10 cellular contexts compared by ENCODE assay signal in genomic region chr7:37440738-37441404, GRCh38. TPM values are rescaled to one million over a fixed set of nuclear protein-coding genes. Genes with fewer than 3 reads are reported as not detected.
DNase-seq lines count a peak whose midpoint lies in the region; ATAC-seq and TF ChIP-seq lines count a peak whose summit lies in the region.
"Had no signal": no experiment of that assay in that cellular context is flagged by ENCODE, and none has a peak within 500 bp of the region (broad histone marks: within the 10 kb centered on the region; RNA-seq: fewer than 3 reads in every experiment).

No MANE protein-coding gene starts in this region.

- no peaks in the 10 kb centered on the region for H3K27me3 Mint-ChIP-seq in naive thymus-derived CD8-positive, alpha-beta T cell
- peaks cover 17% of the 10 kb centered on the region for H3K27me3 Mint-ChIP-seq in osteocyte (ENCODE audit: unreplicated experiment)
- H3K27me3 Mint-ChIP-seq in Caco-2 (ENCODE audit: insufficient read depth, unreplicated experiment): peaks cover 12% of the 10 kb centered on the region

- peak; percentile 89 to 91 for ATAC-seq in naive thymus-derived CD8-positive, alpha-beta T cell
- ATAC-seq in GM18502 (IDR thresholded peaks at IDR 0.05; ENCODE audit: poor library complexity, unreplicated experiment): no peak
- ATAC-seq: Panc1 had no signal

- no peaks in the 10 kb centered on the region for H3K27me3 ChIP-seq in tibial nerve
- H3K27me3 ChIP-seq in Caco-2 (replicated peaks; ENCODE audit: control insufficient read depth, insufficient read depth, low read length): no peaks in the 10 kb centered on the region

- H3K4me1 ChIP-seq in tibial nerve (peaks cover 0 to 80% (median 31%) of the 10 kb centered on the region in 4 donors), Caco-2 (no peaks in the 10 kb centered on the region)

- 45 to 57% methylated on average over 8 of the region's 8 CpGs for WGBS in tibial nerve, 2 donors

- POLR2A ChIA-PET in naive thymus-derived CD8-positive, alpha-beta T cell (lab: Charles Lee): interaction anchor here (0.5 to 2.1 kb wide), 3 partner anchors 14 to 87 kb away, joined by 3 to 4 read pairs (median 3); no protein-coding TSS in a partner anchor
- POLR2A ChIA-PET in Caco-2 (lab: Charles Lee): no interaction called here

- H3K4me1 Mint-ChIP-seq in naive thymus-derived CD8-positive, alpha-beta T cell: peaks cover 33 to 80% (median 75%) of the 10 kb centered on the region in 4 donors
- no peaks in the 10 kb centered on the region for H3K4me1 Mint-ChIP-seq in osteocyte (ENCODE audit: unreplicated experiment)
- H3K4me1 Mint-ChIP-seq in Caco-2 (ENCODE audit: low read depth, unreplicated experiment): no peaks in the 10 kb centered on the region

- peak overlapping the region; percentile 74 to 95 (median 89) for H3K27ac Mint-ChIP-seq in naive thymus-derived CD8-positive, alpha-beta T cell
- H3K27ac Mint-ChIP-seq in osteocyte (ENCODE audit: unreplicated experiment) (no peak overlapping the region), Caco-2 (ENCODE audit: unreplicated experiment) (no peak overlapping the region)

- H3K36me3 Mint-ChIP-seq in naive thymus-derived CD8-positive, alpha-beta T cell: peaks cover 0 to 12% (median 9%) of the 10 kb centered on the region in 3 donors
- H3K36me3 Mint-ChIP-seq in osteocyte (ENCODE audit: unreplicated experiment) (no peaks in the 10 kb centered on the region), Caco-2 (ENCODE audit: insufficient read depth, unreplicated experiment) (no peaks in the 10 kb centered on the region)

- peak overlapping the region; percentile 29 for H3K27ac ChIP-seq in caudate nucleus (ENCODE audit: low read depth, low read length)
- H3K27ac ChIP-seq in tibial nerve: peak overlapping the region; percentile 31 to 99 (median 72)

- TF ChIP-seq POLR2A in tibial nerve (IDR thresholded peaks at IDR 0.05): no peak

- peak in 1 of 2 donors; percentile 58 for TF ChIP-seq EP300 in tibial nerve (IDR thresholded peaks at IDR 0.05)

- peak; percentile 21 for DNase-seq in activated CD8-positive, alpha-beta memory T cell treated with anti-CD3 and anti-CD28 coated beads, Interleukin-2, amount 50 U/mL, for 4 hours
- no peak for DNase-seq in activated CD8-positive, alpha-beta memory T cell treated with anti-CD3 and anti-CD28 coated beads for 24 hours
- DNase-seq in caudate nucleus (lab: John Stamatoyannopoulos, UW) (no peak), tibial nerve (ENCODE audit: low spot score in 2 of 2) (no peak), osteocyte (ENCODE audit: extremely low spot score, unreplicated experiment) (no peak), Caco-2 (no peak)
- peak in 4 of 10 donors; percentile 10 to 43 (median 25) for DNase-seq in naive thymus-derived CD8-positive, alpha-beta T cell

- intact Hi-C loops in Caco-2 (cut with micrococcal nuclease; ENCODE audit: unreplicated experiment): no loop called here

- BruUV-seq in Caco-2 (replicated peaks; lab: Mats Ljungman, UMichigan): no TSS peak

- H3K9me3 Mint-ChIP-seq in naive thymus-derived CD8-positive, alpha-beta T cell: no peaks in the 10 kb centered on the region
- no peaks in the 10 kb centered on the region for H3K9me3 Mint-ChIP-seq in osteocyte (ENCODE audit: unreplicated experiment)
- no peaks in the 10 kb centered on the region for H3K9me3 Mint-ChIP-seq in Caco-2 (ENCODE audit: unreplicated experiment)

- H3K36me3 ChIP-seq in tibial nerve (no peaks in the 10 kb centered on the region), Caco-2 (ENCODE audit: control insufficient read depth, insufficient read depth, low read length) (no peaks in the 10 kb centered on the region)

- H3K4me3 ChIP-seq in tibial nerve: no peak overlapping the region
- no peak overlapping the region for H3K4me3 ChIP-seq in Caco-2 (ENCODE audit: low read depth, low read length)

- TF ChIP-seq CTCF in tibial nerve (IDR thresholded peaks at IDR 0.05): no peak
- no peak for TF ChIP-seq CTCF in osteocyte (IDR thresholded peaks at IDR 0.05)
- TF ChIP-seq CTCF in Caco-2 (IDR thresholded peaks at IDR 0.05; ENCODE audit: insufficient read depth in 1 of 2, low read depth in 1 of 2, low read length in 1 of 2, severe bottlenecking in 1 of 2, unreplicated experiment in 1 of 2): no peak

- H3K4me3 Mint-ChIP-seq in naive thymus-derived CD8-positive, alpha-beta T cell: peak overlapping the region; percentile 53 to 84 (median 79)
- no peak overlapping the region for H3K4me3 Mint-ChIP-seq in osteocyte (ENCODE audit: unreplicated experiment)
- no peak overlapping the region for H3K4me3 Mint-ChIP-seq in Caco-2 (ENCODE audit: unreplicated experiment)

- CTCF ChIA-PET in Caco-2 (lab: Charles Lee): no interaction called here

- H3K9me3 ChIP-seq in tibial nerve (no peaks in the 10 kb centered on the region), Caco-2 (no peaks in the 10 kb centered on the region)

RNA-seq across cellular contexts. Expression of gene ELMO1, which starts 7.8 kb away (rescaled TPM):
- total RNA-seq in naive thymus-derived CD8-positive, alpha-beta T cell: 100 to 1,000 TPM in 1 of 2 experiments, 10 to 100 TPM in 1; 94.4 to 120 TPM
- 10 to 100 TPM; 26.9 to 58.4 (median 44.9) TPM for polyA plus RNA-seq in naive thymus-derived CD8-positive, alpha-beta T cell
- total RNA-seq in tibial nerve: 100 to 1,000 TPM; 196 to 328 (median 268) TPM
- total RNA-seq in osteocyte: not detected in 2 replicates
- total RNA-seq in Caco-2 (2022): 0.14 and 1.1 TPM in 2 replicates
- polyA plus RNA-seq: AG04450 had no signal

Comparison
In these comparisons a context has a peak if more than half of its experiments do, and no peak if none do; other contexts are left out.
1. H3K27ac Mint-ChIP-seq: peak in naive thymus-derived CD8-positive, alpha-beta T cell (10 of 10); none in osteocyte (single experiment) and Caco-2 (single experiment).
2. H3K4me3 Mint-ChIP-seq: peak in naive thymus-derived CD8-positive, alpha-beta T cell (10 of 10); none in osteocyte (single experiment) and Caco-2 (single experiment).
3. RNA of gene ELMO1, which starts 7.8 kb away (total RNA-seq): 196 to 328 TPM in tibial nerve and 94.4 to 120 TPM in naive thymus-derived CD8-positive, alpha-beta T cell; 0.14 to 1.1 TPM in Caco-2 and not detected in osteocyte; every median in the first group is over 10 times any median in the second.